Comparison of ENCODE assay signal across 20 cellular contexts in genomic region chr3:19596408-19596807, GRCh38.
A peak's percentile ranks its signal among the peaks of the same experiment; 100 is the strongest.
DNase-seq lines count a peak whose midpoint lies in the region; ATAC-seq lines count a peak whose summit lies in the region.
"Had no signal": no experiment of that assay in that cellular context is flagged by ENCODE, and none has a peak within 500 bp of the region (broad histone marks: within the 10 kb centered on the region; RNA-seq: fewer than 3 reads in every experiment).

No MANE protein-coding gene starts in this region.

- no peak overlapping the region for H3K4me3 ChIP-seq in GM23248
- H3K4me3 ChIP-seq: breast epithelium, psoas muscle had no signal

- no peak overlapping the region for H3K4me2 ChIP-seq in GM23248 (ENCODE audit: unreplicated experiment)

- H3K27me3 ChIP-seq in GM23248 (replicated peaks; ENCODE audit: insufficient read depth): no peaks in the 10 kb centered on the region
- H3K27me3 ChIP-seq: breast epithelium had no signal

- H3K27ac ChIP-seq in GM23248: no peak overlapping the region
- H3K27ac ChIP-seq: breast epithelium, psoas muscle had no signal

- 24 to 31% methylated on average over 1 of the region's 1 CpG for WGBS in GM23248 (ENCODE audit: low coverage in 1 of 2, low lambda C conversion rate in 2 of 2, missing lambda C conversion rate in 2 of 2), 2 experiments

- no peaks in the 10 kb centered on the region for H3K9me3 ChIP-seq in GM23248 (ENCODE audit: low read depth)
- H3K9me3 ChIP-seq: psoas muscle had no signal

- in situ Hi-C loops in GM23248 (cut with MboI): no loop called here

- no peak overlapping the region for H3K9ac ChIP-seq in GM23248

- no peaks in the 10 kb centered on the region for H3K4me1 ChIP-seq in GM23248 (ENCODE audit: insufficient read depth)
- H3K4me1 ChIP-seq: breast epithelium, psoas muscle had no signal

- H3K79me2 ChIP-seq in GM23248 (ENCODE audit: insufficient read depth): no peaks in the 10 kb centered on the region

- no peaks in the 10 kb centered on the region for H3K36me3 ChIP-seq in GM23248 (ENCODE audit: low read depth)
- H3K36me3 ChIP-seq: breast epithelium had no signal

- H3K9me2 ChIP-seq in GM23248 (ENCODE audit: insufficient read depth): no peaks in the 10 kb centered on the region

- no peaks in the 10 kb centered on the region for H3F3A ChIP-seq in GM23248 (ENCODE audit: insufficient read depth)

- ATAC-seq in GM18508 (IDR thresholded peaks at IDR 0.05; ENCODE audit: insufficient read depth, unreplicated experiment) (peak; percentile 81), GM21447 (IDR thresholded peaks at IDR 0.05; ENCODE audit: unreplicated experiment) (peak; percentile 58), HG02981 (IDR thresholded peaks at IDR 0.05; ENCODE audit: unreplicated experiment) (peak; percentile 55), HG03565 (IDR thresholded peaks at IDR 0.05; ENCODE audit: unreplicated experiment) (peak; percentile 64)
- ATAC-seq: naive thymus-derived CD4-positive, alpha-beta T cell; Panc1; psoas muscle had no signal

- no peaks in the 10 kb centered on the region for H4K20me1 ChIP-seq in GM23248 (ENCODE audit: insufficient read depth)

- DNase-seq in GM23248 (no peak), GDM1 (lab: John Stamatoyannopoulos, UW) (no peak)
- no peak for DNase-seq in stimulated activated naive CD4-positive, alpha-beta T cell (lab: John Stamatoyannopoulos, UW)
- no peak for DNase-seq in activated CD4-positive, alpha-beta T cell treated with anti-CD3 and anti-CD28 coated beads for 48 hours
- DNase-seq: activated CD8-positive, alpha-beta memory T cell treated with anti-CD3 and anti-CD28 coated beads, Interleukin-2, amount 50 U/mL, for 48 hours; activated naive CD4-positive, alpha-beta T cell treated with anti-CD3 and anti-CD28 coated beads, Interleukin-2, amount 10 ng/mL, durations not matched to agents 7 days and 5 days; COR-L47; effector CD4-positive, alpha-beta T cell; naive thymus-derived CD4-positive, alpha-beta T cell; NCI-H2107; NCI-H774; psoas muscle; substantia nigra; T-helper 1 cell had no signal

- H2AFZ ChIP-seq in GM23248: no peak overlapping the region
